In the genomic region with DNA sequence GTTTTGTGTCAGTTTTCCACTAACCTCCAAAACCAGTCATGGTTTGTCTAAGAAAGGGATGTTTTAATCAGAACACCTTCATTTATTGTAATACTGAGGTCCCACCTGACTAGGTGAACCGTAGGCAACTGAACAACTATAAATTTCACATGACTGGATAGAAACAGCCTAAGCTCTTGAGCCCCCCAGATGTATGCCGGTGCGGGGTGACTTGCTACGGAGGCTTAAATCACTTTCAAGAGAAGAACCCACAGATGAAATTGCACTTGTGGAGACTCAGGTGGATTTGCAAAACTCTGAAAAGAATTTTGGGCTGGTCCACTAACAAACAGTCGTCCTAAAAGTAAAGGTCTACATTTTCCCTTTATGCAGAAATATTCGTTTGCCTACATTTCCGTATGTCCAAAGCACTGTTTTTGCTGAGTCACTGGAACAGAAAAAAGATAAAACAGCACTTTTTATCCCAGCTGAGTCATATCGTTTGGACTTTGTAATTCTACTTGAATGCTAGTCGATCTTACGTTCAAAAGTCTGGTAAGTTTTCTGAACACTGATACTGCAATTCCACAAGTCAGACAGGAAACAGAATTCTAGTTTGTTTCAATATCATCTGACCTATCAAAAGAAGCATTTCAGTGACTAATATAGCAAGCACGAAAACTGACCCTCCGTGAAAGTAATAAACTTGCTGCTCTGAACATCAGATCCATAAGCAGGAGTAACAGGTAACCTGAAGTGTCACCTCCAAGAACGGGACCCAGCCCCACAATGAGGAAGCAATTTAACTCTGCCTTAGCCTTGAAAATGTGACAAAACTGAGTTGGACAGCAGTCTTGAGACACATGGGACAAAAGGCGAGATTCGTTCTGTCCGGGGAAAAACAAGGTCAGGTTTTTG, we compare ENCODE assay signal across 8 cellular contexts. TPM values are rescaled to one million over a fixed set of nuclear protein-coding genes. Genes with fewer than 3 reads are reported as not detected.
DNase-seq lines count a peak whose midpoint lies in the region; ATAC-seq, FAIRE-seq and TF ChIP-seq lines count a peak whose summit lies in the region.

No MANE protein-coding gene starts in this region.

- DNase-seq in GM06990 (ENCODE audit: extremely low read depth, insufficient read length) (peak; percentile 49), SW480 (ENCODE audit: low spot score) (peak; percentile 48), gastrocnemius medialis (no peak), NCI-H2196 treated with DMSO at 0.1 percent for 48 hours (lab: John Stamatoyannopoulos, UW; ENCODE audit: unreplicated experiment) (no peak), frontal cortex (ENCODE audit: low spot score in 2 of 2) (no peak)
- no peak for DNase-seq in activated effector memory CD4-positive, alpha-beta T cell treated with Interleukin-2 at 50 U/mL for 16 hours

- H3K27me3 ChIP-seq in GM06990 (replicated peaks; ENCODE audit: control insufficient read depth, insufficient read depth, low read length) (no peaks in the 10 kb centered on the region), gastroesophageal sphincter (no peaks in the 10 kb centered on the region), gastrocnemius medialis (no peaks in the 10 kb centered on the region)

- TF ChIP-seq CTCF in GM06990 (IDR thresholded peaks at IDR 0.05; ENCODE audit: insufficient read depth, low read length, poor library complexity, severe bottlenecking), result no peak
- no peak for TF ChIP-seq CTCF in gastroesophageal sphincter (IDR thresholded peaks at IDR 0.05)
- no peak for TF ChIP-seq CTCF in gastrocnemius medialis (IDR thresholded peaks at IDR 0.05 in 4 of 5, conservative IDR thresholded peaks at IDR 0.05 in 1 of 5)

- H3K9me3 ChIP-seq in gastroesophageal sphincter (no peaks in the 10 kb centered on the region), gastrocnemius medialis (no peaks in the 10 kb centered on the region)

- no peak for FAIRE-seq in frontal cortex (lab: Jason Lieb, UNC)

- H3K4me3 ChIP-seq in GM06990 (replicated peaks; ENCODE audit: low read depth, low read length) (peak overlapping the region; percentile 56), gastroesophageal sphincter (peak overlapping the region; percentile 35 to 40), gastrocnemius medialis (peak overlapping the region; percentile 14 to 36 (median 34))

- intact Hi-C loops in gastrocnemius medialis (cut with DNase I; ENCODE audit: low total_unique reads), result loop anchor here (2.0 to 5.0 kb wide), 2 partner anchors 26 to 80 kb away; no protein-coding TSS in a partner anchor

- H3K27ac ChIP-seq in gastroesophageal sphincter (peak overlapping the region; percentile 64 to 78 (median 66)), gastrocnemius medialis (peak overlapping the region; percentile 67 to 79 (median 72))

- TF ChIP-seq POLR2A in gastroesophageal sphincter (IDR thresholded peaks at IDR 0.05), result no peak
- no peak for TF ChIP-seq POLR2A in gastrocnemius medialis (IDR thresholded peaks at IDR 0.05)

- 27 to 31% methylated on average over 15 to 16 of the region's 16 CpGs for WGBS in gastroesophageal sphincter (ENCODE audit: low coverage in 1 of 2), 2 donors

- in situ Hi-C loops in gastrocnemius medialis (cut with MboI; ENCODE audit: low sequenced_read_pairs in 4 of 4), result no loop called here

- peaks cover 7 to 83% (median 12%) of the 10 kb centered on the region in 3 donors for H3K4me1 ChIP-seq in gastroesophageal sphincter
- peaks cover 38 to 45% of the 10 kb centered on the region in 2 donors for H3K4me1 ChIP-seq in gastrocnemius medialis

- no peak for TF ChIP-seq EP300 in gastroesophageal sphincter (IDR thresholded peaks at IDR 0.05)

- ATAC-seq in HG02884 (IDR thresholded peaks at IDR 0.05; ENCODE audit: unreplicated experiment) (peak; percentile 62), gastroesophageal sphincter (peak; percentile 73), gastrocnemius medialis (peak; percentile 21 to 51)

- no peaks in the 10 kb centered on the region; the same call in 1 of the 2 replicates for H3K36me3 ChIP-seq in GM06990 (ENCODE audit: control insufficient read depth, insufficient read depth, low read length)
- H3K36me3 ChIP-seq in gastroesophageal sphincter, result no peaks in the 10 kb centered on the region
- H3K36me3 ChIP-seq in gastrocnemius medialis, result no peaks in the 10 kb centered on the region

RNA-seq across cellular contexts. Expression of a gene that starts 18.1 kb away (rescaled TPM):
- total RNA-seq in gastroesophageal sphincter, result 10 to 100 TPM; 17.8 to 43.8 (median 29.9) TPM
- 10 to 100 TPM in 3 of 4 donors, 1 to 10 TPM in 1; 8.4 to 19.3 (median 12.4) TPM for total RNA-seq in gastrocnemius medialis
- total RNA-seq in frontal cortex, result 14.3 TPM

Comparison
In these comparisons a context has a peak if more than half of its experiments do, and no peak if none do; other contexts are left out.
1. DNase-seq: peak in GM06990 (single experiment) and SW480 (single experiment); none in gastrocnemius medialis (0 of 2), NCI-H2196 treated with DMSO at 0.1 percent for 48 hours (single experiment), activated effector memory CD4-positive, alpha-beta T cell treated with Interleukin-2 at 50 U/mL for 16 hours (single experiment) and frontal cortex (0 of 2).
2. Peak in every context shown above with its lines, with median percentiles within 50 percentile points of each other: H3K4me3 ChIP-seq and ATAC-seq.